In the genomic region with DNA sequence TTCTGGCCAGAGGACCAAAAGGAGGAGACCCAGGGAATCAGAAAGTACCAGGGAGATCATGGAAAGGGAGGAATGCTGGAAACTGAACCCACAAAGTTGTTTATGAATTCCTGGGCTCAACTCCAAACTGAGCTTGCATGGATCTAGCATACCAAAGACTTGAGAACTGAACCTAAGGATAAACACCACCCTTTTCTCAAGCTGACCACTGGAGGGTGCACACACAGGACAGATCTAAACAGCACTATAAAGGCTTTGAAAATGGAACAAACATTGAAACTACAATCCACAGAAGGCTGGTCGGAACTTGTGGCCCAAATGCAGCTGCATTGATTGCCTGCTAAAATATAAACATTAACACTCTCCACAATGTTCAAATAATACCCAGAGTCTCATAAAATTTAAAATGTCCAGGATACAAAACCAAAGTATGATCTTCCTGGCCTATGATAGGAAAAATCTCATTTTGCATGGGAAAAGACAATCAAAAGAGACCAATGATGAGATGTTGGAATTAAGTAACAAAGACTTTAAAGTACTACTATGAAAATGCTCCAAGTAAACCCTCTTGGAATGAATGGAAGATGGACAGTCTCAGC, we compare ENCODE assay signal across 8 cellular contexts. TPM values are rescaled to one million over a fixed set of nuclear protein-coding genes. Genes with fewer than 3 reads are reported as not detected.
DNase-seq lines count a peak whose midpoint lies in the region; ATAC-seq, FAIRE-seq and TF ChIP-seq lines count a peak whose summit lies in the region.

No MANE protein-coding gene starts in this region.

- H3K27ac Mint-ChIP-seq in neural progenitor cell, result no peak overlapping the region

- TF ChIP-seq CTCF in RWPE1 (conservative IDR thresholded peaks at IDR 0.05; ENCODE audit: low read depth), result peak; percentile 79
- TF ChIP-seq CTCF in neural progenitor cell (IDR thresholded peaks at IDR 0.05), result peak; percentile 60

- H3K9me3 Mint-ChIP-seq in neural progenitor cell, result no peaks in the 10 kb centered on the region

- no peak overlapping the region for H3K9ac ChIP-seq in neural progenitor cell

- no peak for FAIRE-seq in RCC 7860 (lab: Jason Lieb, UNC)

- POLR2A ChIA-PET in RWPE1 (lab: Yijun Ruan, JAX; ENCODE audit: low non-redundant PET), result interaction anchor here (1.1 kb wide), 1 partner anchor 9 kb away, joined by 4 read pairs; no protein-coding TSS in a partner anchor

- TF ChIP-seq POLR2A in erythroblast (IDR thresholded peaks at IDR 0.05; ENCODE audit: low read length), result no peak

- H3K4me3 Mint-ChIP-seq in neural progenitor cell, result no peak overlapping the region

- H3K36me3 ChIP-seq in neural progenitor cell, result no peaks in the 10 kb centered on the region

- peaks cover 7% of the 10 kb centered on the region for H3K27me3 Mint-ChIP-seq in neural progenitor cell (ENCODE audit: insufficient read depth, low read depth)

- no peak overlapping the region for H3K4me2 ChIP-seq in neural progenitor cell

- DNase-seq in NCI-H510A (lab: John Stamatoyannopoulos, UW), result peak; percentile 9
- DNase-seq in NCI-H510A treated with DMSO at 0.1 percent for 48 hours (lab: John Stamatoyannopoulos, UW), result no peak
- DNase-seq in RWPE1 (ENCODE audit: low spot score), result peak; percentile 77
- DNase-seq in erythroblast (lab: John Stamatoyannopoulos, UW), result peak; percentile 64 to 67
- peak; percentile 35 for DNase-seq in neural progenitor cell (ENCODE audit: low spot score)
- DNase-seq in RCC 7860 (ENCODE audit: low spot score), result no peak

- CTCF ChIA-PET in RWPE1 (lab: Yijun Ruan, JAX), result interaction anchor here (0.6 to 2.6 kb wide), 14 partner anchors 9 to 377 kb away, joined by 3 to 16 read pairs (median 4); no protein-coding TSS in a partner anchor

- H3K27ac ChIP-seq in RWPE1, result no peak overlapping the region
- no peak overlapping the region for H3K27ac ChIP-seq in neural progenitor cell

- H3K4me1 ChIP-seq in neural progenitor cell, result no peaks in the 10 kb centered on the region

- no peak overlapping the region for H3K4me3 ChIP-seq in neural progenitor cell

- H3K4me1 Mint-ChIP-seq in neural progenitor cell, result no peaks in the 10 kb centered on the region

- no peaks in the 10 kb centered on the region for H3F3A ChIP-seq in neural progenitor cell (ENCODE audit: low read depth)

- H3K27me3 ChIP-seq in neural progenitor cell, result no peaks in the 10 kb centered on the region

- no peaks in the 10 kb centered on the region for H3K9me3 ChIP-seq in neural progenitor cell (ENCODE audit: low read depth)

- peak; percentile 70 for ATAC-seq in HG02678 (IDR thresholded peaks at IDR 0.05; ENCODE audit: unreplicated experiment)
- no peak for ATAC-seq in GM19035 (IDR thresholded peaks at IDR 0.05; ENCODE audit: unreplicated experiment)

- H3K36me3 Mint-ChIP-seq in neural progenitor cell, result no peaks in the 10 kb centered on the region

- H2AFZ ChIP-seq in neural progenitor cell (replicated peaks), result no peak overlapping the region

- no peaks in the 10 kb centered on the region for H4K20me1 ChIP-seq in neural progenitor cell (ENCODE audit: low read depth)

- H3K79me2 ChIP-seq in neural progenitor cell (ENCODE audit: low read depth), result no peaks in the 10 kb centered on the region

RNA-seq across cellular contexts. Expression of a gene that starts 15.6 kb away (rescaled TPM):
- total RNA-seq in neural progenitor cell (ENCODE audit: low replicate concordance), result 3.7 and 7.1 TPM in 2 replicates

RNA-seq across cellular contexts. Expression of a gene that starts 37.1 kb away (rescaled TPM):
- total RNA-seq in neural progenitor cell (ENCODE audit: low replicate concordance), result not detected in 2 replicates

RNA-seq across cellular contexts. Expression of a gene that starts 50.6 kb away (rescaled TPM):
- total RNA-seq in neural progenitor cell (ENCODE audit: low replicate concordance), result 34.6 and 48.2 TPM in 2 replicates

Comparison
In these comparisons a context has a peak if more than half of its experiments do, and no peak if none do; other contexts are left out.
1. DNase-seq: peak in NCI-H510A (single experiment), RWPE1 (single experiment), erythroblast (2 of 2) and neural progenitor cell (single experiment); none in NCI-H510A treated with DMSO at 0.1 percent for 48 hours (single experiment) and RCC 7860 (single experiment).